ENCODE assay signal across 21 cellular contexts in genomic region chr5:149760700-149761187, GRCh38. TPM values are rescaled to one million over a fixed set of nuclear protein-coding genes. Genes with fewer than 3 reads are reported as not detected.
DNase-seq lines count a peak whose midpoint lies in the region; ATAC-seq and TF ChIP-seq lines count a peak whose summit lies in the region.
"Had no signal": no experiment of that assay in that cellular context is flagged by ENCODE, and none has a peak within 500 bp of the region (broad histone marks: within the 10 kb centered on the region; RNA-seq: fewer than 3 reads in every experiment).

No MANE protein-coding gene starts in this region.

- DNase-seq in DMS53 (lab: John Stamatoyannopoulos, UW) (peak; percentile 78), DMS53 treated with DMSO at 0.1 percent for 48 hours (lab: John Stamatoyannopoulos, UW; ENCODE audit: unreplicated experiment) (no peak), NCI-H2081 (lab: John Stamatoyannopoulos, UW) (peak; percentile 40 to 79), renal cortical epithelial cell (ENCODE audit: low read depth) (peak; percentile 92), foreskin keratinocyte (no peak), NCI-H2196 (lab: John Stamatoyannopoulos, UW; ENCODE audit: unreplicated experiment) (no peak), dermis blood vessel endothelial cell (no peak)
- DNase-seq: cortex of kidney; HFFc6; left cardiac atrium; NCI-H526; stimulated activated CD4-positive, alpha-beta T cell treated with anti-CD3 and anti-CD28 coated beads, Interleukin-2, amount 100 ng/mL, for 48 hours; T-helper 2 cell had no signal

- H3K27me3 ChIP-seq in foreskin keratinocyte: no peaks in the 10 kb centered on the region
- H3K27me3 ChIP-seq: BLaER1 had no signal

- H3K27ac ChIP-seq in foreskin keratinocyte: no peak overlapping the region
- H3K27ac ChIP-seq: 22Rv1, BLaER1 had no signal

- H3K4me3 Mint-ChIP-seq in brain: peak overlapping the region in 1 of 5 experiments; percentile 0
- H3K4me3 Mint-ChIP-seq: activated T-helper 17 cell treated with anti-CD3 and anti-CD28 coated beads, Interleukin-2, amount 50 U/mL, for 72 hours; HFFc6; IgD-negative memory B cell; mesothelial cell of epicardium; natural killer cell treated with Interleukin-12 subunit alpha and Interleukin-12 subunit beta and Interleukin-15 and Interleukin-18, amount 100 ng/mL, for 72 hours had no signal

- no peaks in the 10 kb centered on the region for H3K36me3 Mint-ChIP-seq in brain
- H3K36me3 Mint-ChIP-seq: mesothelial cell of epicardium; natural killer cell treated with Interleukin-12 subunit alpha and Interleukin-12 subunit beta and Interleukin-15 and Interleukin-18, amount 100 ng/mL, for 72 hours had no signal

- no peak for ATAC-seq in foreskin keratinocyte
- ATAC-seq: activated CD4-positive, CD25-positive, alpha-beta regulatory T cell treated with anti-CD3 and anti-CD28 coated beads, Interleukin-2, amount 50 U/mL, for 24 hours; activated T-helper 17 cell treated with anti-CD3 and anti-CD28 coated beads, Interleukin-2, amount 50 U/mL, for 72 hours; natural killer cell treated with Interleukin-12 subunit alpha and Interleukin-12 subunit beta and Interleukin-15 and Interleukin-18, amount 100 ng/mL, for 72 hours had no signal

- no peaks in the 10 kb centered on the region for H3K4me1 ChIP-seq in foreskin keratinocyte

- peaks cover 61% of the 10 kb centered on the region for H3K4me1 Mint-ChIP-seq in brain

- no peak for TF ChIP-seq CTCF in brain (conservative IDR thresholded peaks at IDR 0.05)
- TF ChIP-seq CTCF in foreskin keratinocyte (conservative IDR thresholded peaks at IDR 0.05): no peak

- H3K9me3 Mint-ChIP-seq in brain: peaks cover 0 to 7% (median 3%) of the 10 kb centered on the region in 5 experiments
- H3K9me3 Mint-ChIP-seq: activated T-helper 17 cell treated with anti-CD3 and anti-CD28 coated beads, Interleukin-2, amount 50 U/mL, for 72 hours; IgD-negative memory B cell; mesothelial cell of epicardium; natural killer cell treated with Interleukin-12 subunit alpha and Interleukin-12 subunit beta and Interleukin-15 and Interleukin-18, amount 100 ng/mL, for 72 hours had no signal

- peaks cover 7% of the 10 kb centered on the region for H3K27me3 Mint-ChIP-seq in brain
- H3K27me3 Mint-ChIP-seq: activated T-helper 17 cell treated with anti-CD3 and anti-CD28 coated beads, Interleukin-2, amount 50 U/mL, for 72 hours; IgD-negative memory B cell; natural killer cell treated with Interleukin-12 subunit alpha and Interleukin-12 subunit beta and Interleukin-15 and Interleukin-18, amount 100 ng/mL, for 72 hours had no signal

- peak overlapping the region in 4 of 5 experiments; percentile 11 to 86 (median 76) for H3K27ac Mint-ChIP-seq in brain
- H3K27ac Mint-ChIP-seq: activated T-helper 17 cell treated with anti-CD3 and anti-CD28 coated beads, Interleukin-2, amount 50 U/mL, for 72 hours; HFFc6; mesothelial cell of epicardium; natural killer cell treated with Interleukin-12 subunit alpha and Interleukin-12 subunit beta and Interleukin-15 and Interleukin-18, amount 100 ng/mL, for 72 hours had no signal

RNA-seq across cellular contexts. Expression of gene PPARGC1B, which starts 30.6 kb away (rescaled TPM):
- polyA plus RNA-seq in brain (ENCODE audit: insufficient read depth, low read depth, low replicate concordance) (0.41 TPM), foreskin keratinocyte (0.62 and 0.67 TPM in 2 replicates)
- total RNA-seq in renal cortical epithelial cell (0.52 and 0.55 TPM in 2 replicates), foreskin keratinocyte (4.1 and 4.4 TPM in 2 replicates), dermis blood vessel endothelial cell (1.0 and 2.2 TPM in 2 replicates)

Comparison
In these comparisons a context has a peak if more than half of its experiments do, and no peak if none do; other contexts are left out.
1. DNase-seq: peak in DMS53 (single experiment), NCI-H2081 (2 of 2) and renal cortical epithelial cell (single experiment); none in DMS53 treated with DMSO at 0.1 percent for 48 hours (single experiment), foreskin keratinocyte (0 of 2), NCI-H2196 (single experiment) and dermis blood vessel endothelial cell (single experiment).